8 cellular contexts compared by ENCODE assay signal in genomic region chr16:69384974-69385373, GRCh38. TPM values are rescaled to one million over a fixed set of nuclear protein-coding genes. Genes with fewer than 3 reads are reported as not detected.
DNase-seq lines count a peak whose midpoint lies in the region; ATAC-seq and TF ChIP-seq lines count a peak whose summit lies in the region.

No MANE protein-coding gene starts in this region.

- H3K9ac ChIP-seq in skeletal muscle tissue (ENCODE audit: low read depth in 1 of 3, low read length in 3 of 3): peak overlapping the region; percentile 80 to 92 (median 85)

- H3K4me3 ChIP-seq in GM23338: peak overlapping the region; percentile 82
- peak overlapping the region; percentile 76 for H3K4me3 ChIP-seq in WI38 (ENCODE audit: low read depth, low read length)
- H3K4me3 ChIP-seq in skeletal muscle tissue (ENCODE audit: low read length in 3 of 3): peak overlapping the region; percentile 79 to 90 (median 84)

- peaks cover 41% of the 10 kb centered on the region for H3K79me2 ChIP-seq in GM23338 (replicated peaks; ENCODE audit: insufficient read depth)

- H3K4me1 Mint-ChIP-seq in GM23338: peaks cover 6% of the 10 kb centered on the region; the same call in 2 of the 3 replicates
- peaks cover 3% of the 10 kb centered on the region for H3K4me1 Mint-ChIP-seq in glutamatergic neuron (ENCODE audit: low read depth, unreplicated experiment)

- no peak overlapping the region for H2AFZ ChIP-seq in GM23338

- H3K36me3 Mint-ChIP-seq in GM23338 (ENCODE audit: low read depth) (peaks cover 44% of the 10 kb centered on the region), glutamatergic neuron (ENCODE audit: unreplicated experiment) (no peaks in the 10 kb centered on the region)

- H3K4me3 Mint-ChIP-seq in GM23338 (peak overlapping the region; percentile 83), glutamatergic neuron (ENCODE audit: unreplicated experiment) (peak overlapping the region; percentile 99)

- ATAC-seq in GM23338 (no peak), GM19351 (IDR thresholded peaks at IDR 0.05; ENCODE audit: unreplicated experiment) (no peak)

- no peaks in the 10 kb centered on the region for H3K9me3 Mint-ChIP-seq in GM23338
- H3K9me3 Mint-ChIP-seq in glutamatergic neuron (ENCODE audit: unreplicated experiment): no peaks in the 10 kb centered on the region

- H3F3A ChIP-seq in GM23338 (replicated peaks; ENCODE audit: low read depth): peaks cover 18% of the 10 kb centered on the region; the same call in 1 of the 2 replicates

- peak overlapping the region; percentile 86; the same call in 1 of the 2 replicates for H3K27ac ChIP-seq in GM23338 (ENCODE audit: low read depth)
- peak overlapping the region; percentile 84 for H3K27ac ChIP-seq in skeletal muscle tissue (ENCODE audit: low read depth, low read length)

- H3K36me3 ChIP-seq in GM23338 (ENCODE audit: insufficient read depth) (peaks cover 33% of the 10 kb centered on the region), skeletal muscle tissue (ENCODE audit: control insufficient read depth in 3 of 3, insufficient read depth in 3 of 3, low read length in 3 of 3) (peaks cover 13 to 29% (median 18%) of the 10 kb centered on the region in 3 donors)

- H4K20me1 ChIP-seq in GM23338 (replicated peaks; ENCODE audit: insufficient read depth): peaks cover 5% of the 10 kb centered on the region

- no peaks in the 10 kb centered on the region for H3K9me3 ChIP-seq in skeletal muscle tissue (ENCODE audit: control insufficient read depth in 3 of 3, low read length in 3 of 3)

- peak overlapping the region; percentile 93 for H3K27ac Mint-ChIP-seq in GM23338
- peak overlapping the region; percentile 90 for H3K27ac Mint-ChIP-seq in glutamatergic neuron (ENCODE audit: unreplicated experiment)

- 0 out of 2 replicates have a peak, but pooled peaks cover 3% of the 10 kb centered on the region for H3K4me1 ChIP-seq in GM23338 (ENCODE audit: insufficient read depth)
- peaks cover 8 to 11% (median 8%) of the 10 kb centered on the region in 3 donors for H3K4me1 ChIP-seq in skeletal muscle tissue (ENCODE audit: control insufficient read depth in 3 of 3, insufficient read depth in 3 of 3, low read length in 3 of 3)

- H3K27me3 Mint-ChIP-seq in GM23338 (ENCODE audit: insufficient read depth, low read depth, poor library complexity) (peaks cover 8% of the 10 kb centered on the region), glutamatergic neuron (ENCODE audit: unreplicated experiment) (no peaks in the 10 kb centered on the region)

- H3K9me2 ChIP-seq in GM23338 (ENCODE audit: insufficient read depth): peaks cover 5% of the 10 kb centered on the region; the same call in 1 of the 2 replicates

- H3K27me3 ChIP-seq in GM23338 (ENCODE audit: insufficient read depth): no peaks in the 10 kb centered on the region
- H3K27me3 ChIP-seq in skeletal muscle tissue (ENCODE audit: control insufficient read depth in 3 of 3, insufficient read depth in 3 of 3, low read length in 3 of 3): no peaks in the 10 kb centered on the region

- H3K4me2 ChIP-seq in GM23338: peak overlapping the region; percentile 80

- TF ChIP-seq CTCF in GM23338 (conservative IDR thresholded peaks at IDR 0.05; ENCODE audit: low read depth in 2 of 2) (no peak), WI38 (IDR thresholded peaks at IDR 0.05; ENCODE audit: low read depth, low read length) (no peak), glutamatergic neuron (IDR thresholded peaks at IDR 0.05; ENCODE audit: partially characterized antibody, unreplicated experiment) (no peak)

- DNase-seq in GM23338 (ENCODE audit: low spot score) (no peak), glutamatergic neuron (no peak), cerebellum (ENCODE audit: low spot score) (no peak), AG08395 (ENCODE audit: low spot score) (no peak), NCI-H187 (lab: John Stamatoyannopoulos, UW) (no peak)

TF ChIP-seq in GM23338, 12 proteins besides CTCF, POLR2A, EP300 and RAD21 (continues in another document):
- TF ChIP-seq, protein P1, sequence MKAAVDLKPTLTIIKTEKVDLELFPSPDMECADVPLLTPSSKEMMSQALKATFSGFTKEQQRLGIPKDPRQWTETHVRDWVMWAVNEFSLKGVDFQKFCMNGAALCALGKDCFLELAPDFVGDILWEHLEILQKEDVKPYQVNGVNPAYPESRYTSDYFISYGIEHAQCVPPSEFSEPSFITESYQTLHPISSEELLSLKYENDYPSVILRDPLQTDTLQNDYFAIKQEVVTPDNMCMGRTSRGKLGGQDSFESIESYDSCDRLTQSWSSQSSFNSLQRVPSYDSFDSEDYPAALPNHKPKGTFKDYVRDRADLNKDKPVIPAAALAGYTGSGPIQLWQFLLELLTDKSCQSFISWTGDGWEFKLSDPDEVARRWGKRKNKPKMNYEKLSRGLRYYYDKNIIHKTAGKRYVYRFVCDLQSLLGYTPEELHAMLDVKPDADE (IDR thresholded peaks at IDR 0.05): no peak
- TF ChIP-seq ZNF114 (CRISPR knock-in tag; IDR thresholded peaks at IDR 0.05) (no peak), EZH2phosphoT487 (IDR thresholded peaks at IDR 0.05; ENCODE audit: unreplicated experiment) (no peak)

RNA-seq across cellular contexts. Expression of gene TERF2, which starts 0.8 kb away (rescaled TPM):
- 28.9 and 33.0 TPM in 2 replicates for total RNA-seq in GM23338 (2014; rRNA removed; shearing (Covaris generic))
- 10.8 and 11.4 TPM in 2 replicates for polyA plus RNA-seq in GM23338 (2016; fragmentation: Nextera tagmentation; extraction: Ambion mirVana)
- total RNA-seq in glutamatergic neuron (ENCODE audit: unreplicated experiment): 31.8 TPM
- total RNA-seq in skeletal muscle tissue: 53.2 TPM
- total RNA-seq in cerebellum: 23.8 TPM

RNA-seq across cellular contexts. Expression of gene TMED6, which starts 33.4 kb away (rescaled TPM):
- total RNA-seq in GM23338 (2014; rRNA removed; shearing (Covaris generic)): not detected in 2 replicates
- 0.29 and 1.3 TPM in 2 replicates for polyA plus RNA-seq in GM23338 (2016; fragmentation: Nextera tagmentation; extraction: Ambion mirVana)
- total RNA-seq in glutamatergic neuron (ENCODE audit: unreplicated experiment) (not detected), skeletal muscle tissue (not detected), cerebellum (not detected)

RNA-seq across cellular contexts. Expression of gene CYB5B, which starts 39.4 kb away (rescaled TPM):
- total RNA-seq in GM23338 (2014; rRNA removed; shearing (Covaris generic)): 65.4 and 72.0 TPM in 2 replicates
- polyA plus RNA-seq in GM23338 (2016; fragmentation: Nextera tagmentation; extraction: Ambion mirVana): 100 and 110 TPM in 2 replicates
- total RNA-seq in glutamatergic neuron (ENCODE audit: unreplicated experiment): 124 TPM
- total RNA-seq in skeletal muscle tissue: 27.7 TPM
- total RNA-seq in cerebellum: 59.9 TPM

RNA-seq across cellular contexts. Expression of gene NIP7, which starts 45.4 kb away (rescaled TPM):
- total RNA-seq in GM23338 (2014; rRNA removed; shearing (Covaris generic)): 30.4 and 32.7 TPM in 2 replicates
- polyA plus RNA-seq in GM23338 (2016; fragmentation: Nextera tagmentation; extraction: Ambion mirVana): 42.9 and 47.4 TPM in 2 replicates
- total RNA-seq in glutamatergic neuron (ENCODE audit: unreplicated experiment): 19.6 TPM
- total RNA-seq in skeletal muscle tissue: 21.9 TPM
- total RNA-seq in cerebellum: 10.4 TPM

RNA-seq across cellular contexts. Expression of gene COG8, which starts 45.6 kb away (rescaled TPM):
- 55.7 and 79.9 TPM in 2 replicates for total RNA-seq in GM23338 (2014; rRNA removed; shearing (Covaris generic))
- polyA plus RNA-seq in GM23338 (2016; fragmentation: Nextera tagmentation; extraction: Ambion mirVana): 18.2 and 21.4 TPM in 2 replicates
- total RNA-seq in glutamatergic neuron (ENCODE audit: unreplicated experiment) (51.2 TPM), skeletal muscle tissue (36.0 TPM), cerebellum (41.4 TPM)
